ENCODE assay signal across 10 cellular contexts in genomic region chr20:58895099-58895795, GRCh38. TPM values are rescaled to one million over a fixed set of nuclear protein-coding genes. Genes with fewer than 3 reads are reported as not detected.
DNase-seq lines count a peak whose midpoint lies in the region; ATAC-seq and TF ChIP-seq lines count a peak whose summit lies in the region.
"Had no signal": no experiment of that assay in that cellular context is flagged by ENCODE, and none has a peak within 500 bp of the region (broad histone marks: within the 10 kb centered on the region; RNA-seq: fewer than 3 reads in every experiment).

No MANE protein-coding gene starts in this region.

- H3K9me3 Mint-ChIP-seq in activated CD4-positive, alpha-beta T cell treated with anti-CD3 and anti-CD28 coated beads, Interleukin-2, amount 10 ng/mL, durations not matched to agents 24 days and 14 days: no peaks in the 10 kb centered on the region
- no peaks in the 10 kb centered on the region for H3K9me3 Mint-ChIP-seq in activated B cell treated with CpG ODN at 0.5 μM for 24 hours
- H3K9me3 Mint-ChIP-seq in stimulated activated naive B cell treated with anti-CD40 and anti-IgM and Interleukin-4, amounts not matched to agents 10 μg/mL and 1 μg/mL and 100 μg/mL, for 72 hours: no peaks in the 10 kb centered on the region

- H3K36me3 Mint-ChIP-seq in activated CD4-positive, alpha-beta T cell treated with anti-CD3 and anti-CD28 coated beads, Interleukin-2, amount 10 ng/mL, durations not matched to agents 24 days and 14 days (ENCODE audit: low read depth): peaks cover 49% of the 10 kb centered on the region
- peaks cover 55% of the 10 kb centered on the region for H3K36me3 Mint-ChIP-seq in activated B cell treated with CpG ODN at 0.5 μM for 24 hours (ENCODE audit: low read depth)
- H3K36me3 Mint-ChIP-seq in stimulated activated naive B cell treated with anti-CD40 and anti-IgM and Interleukin-4, amounts not matched to agents 10 μg/mL and 1 μg/mL and 100 μg/mL, for 72 hours: peaks cover 29 to 52% of the 10 kb centered on the region in 2 donors

- ATAC-seq in activated B cell treated with CpG ODN at 0.5 μM for 24 hours (ENCODE audit: low read depth) (no peak), HG03280 (IDR thresholded peaks at IDR 0.05; ENCODE audit: unreplicated experiment) (no peak), HG02852 (IDR thresholded peaks at IDR 0.05; ENCODE audit: unreplicated experiment) (no peak)
- no peak for ATAC-seq in stimulated activated naive B cell treated with anti-CD40 and anti-IgM and Interleukin-4, amounts not matched to agents 10 μg/mL and 1 μg/mL and 100 μg/mL, for 72 hours (replicated peaks)

- H3K27me3 Mint-ChIP-seq in activated CD4-positive, alpha-beta T cell treated with anti-CD3 and anti-CD28 coated beads, Interleukin-2, amount 10 ng/mL, durations not matched to agents 24 days and 14 days: no peaks in the 10 kb centered on the region
- no peaks in the 10 kb centered on the region for H3K27me3 Mint-ChIP-seq in activated B cell treated with CpG ODN at 0.5 μM for 24 hours
- no peaks in the 10 kb centered on the region for H3K27me3 Mint-ChIP-seq in stimulated activated naive B cell treated with anti-CD40 and anti-IgM and Interleukin-4, amounts not matched to agents 10 μg/mL and 1 μg/mL and 100 μg/mL, for 72 hours

- peak overlapping the region; percentile 48 for H3K27ac Mint-ChIP-seq in activated CD4-positive, alpha-beta T cell treated with anti-CD3 and anti-CD28 coated beads, Interleukin-2, amount 10 ng/mL, durations not matched to agents 24 days and 14 days
- H3K27ac Mint-ChIP-seq in activated B cell treated with CpG ODN at 0.5 μM for 24 hours: peak overlapping the region; percentile 65
- H3K27ac Mint-ChIP-seq in stimulated activated naive B cell treated with anti-CD40 and anti-IgM and Interleukin-4, amounts not matched to agents 10 μg/mL and 1 μg/mL and 100 μg/mL, for 72 hours: peak overlapping the region; percentile 79

- peak overlapping the region; percentile 83 to 84 for H3K4me3 ChIP-seq in foreskin fibroblast (ENCODE audit: low read depth in 1 of 2, low read length in 2 of 2)
- H3K4me3 ChIP-seq: ovary had no signal

- DNase-seq in activated CD4-positive, alpha-beta T cell treated with anti-CD3 and anti-CD28 coated beads, Interleukin-2, amount 10 ng/mL, durations not matched to agents 24 days and 14 days: peak; percentile 64
- no peak for DNase-seq in activated CD4-positive, alpha-beta T cell treated with anti-CD3 and anti-CD28 coated beads, Interleukin-2, amount 50 U/mL, for 48 hours
- DNase-seq in activated B cell treated with CpG ODN at 0.5 μM for 24 hours: no peak
- no peak for DNase-seq in foreskin fibroblast
- DNase-seq in stimulated activated naive B cell treated with anti-CD40 and anti-IgM and Interleukin-4, amounts not matched to agents 10 μg/mL and 1 μg/mL and 100 μg/mL, for 72 hours: no peak
- no peak for DNase-seq in retina
- DNase-seq: dermis blood vessel endothelial cell, ovary had no signal

- no peak for TF ChIP-seq CTCF in activated B cell treated with CpG ODN at 0.5 μM for 24 hours (IDR thresholded peaks at IDR 0.05)
- TF ChIP-seq CTCF in foreskin fibroblast (IDR thresholded peaks at IDR 0.05; ENCODE audit: low read depth, low read length): no peak

- peak overlapping the region; percentile 86 for H3K4me3 Mint-ChIP-seq in activated CD4-positive, alpha-beta T cell treated with anti-CD3 and anti-CD28 coated beads, Interleukin-2, amount 10 ng/mL, durations not matched to agents 24 days and 14 days
- peak overlapping the region; percentile 32 for H3K4me3 Mint-ChIP-seq in activated B cell treated with CpG ODN at 0.5 μM for 24 hours
- peak overlapping the region; percentile 43 to 64 for H3K4me3 Mint-ChIP-seq in stimulated activated naive B cell treated with anti-CD40 and anti-IgM and Interleukin-4, amounts not matched to agents 10 μg/mL and 1 μg/mL and 100 μg/mL, for 72 hours

- intact Hi-C loops in activated CD4-positive, alpha-beta T cell treated with anti-CD3 and anti-CD28 coated beads, Interleukin-2, amount 10 ng/mL, durations not matched to agents 24 days and 14 days (cut with micrococcal nuclease): no loop called here
- intact Hi-C loops in activated B cell treated with CpG ODN at 0.5 μM for 24 hours (cut with micrococcal nuclease): no loop called here

- H3K4me1 Mint-ChIP-seq in activated CD4-positive, alpha-beta T cell treated with anti-CD3 and anti-CD28 coated beads, Interleukin-2, amount 10 ng/mL, durations not matched to agents 24 days and 14 days: peaks cover 53% of the 10 kb centered on the region
- peaks cover 64% of the 10 kb centered on the region for H3K4me1 Mint-ChIP-seq in activated B cell treated with CpG ODN at 0.5 μM for 24 hours
- peaks cover 34 to 66% of the 10 kb centered on the region in 2 donors for H3K4me1 Mint-ChIP-seq in stimulated activated naive B cell treated with anti-CD40 and anti-IgM and Interleukin-4, amounts not matched to agents 10 μg/mL and 1 μg/mL and 100 μg/mL, for 72 hours

- POLR2A ChIA-PET in activated B cell treated with CpG ODN at 0.5 μM for 24 hours (lab: Charles Lee): interaction anchor here (0.6 to 1.0 kb wide), 2 partner anchors 12 to 110 kb away, joined by 3 to 5 read pairs; no protein-coding TSS in a partner anchor

- CTCF ChIA-PET in activated B cell treated with CpG ODN at 0.5 μM for 24 hours (lab: Charles Lee): no interaction called here

RNA-seq across cellular contexts. Expression of gene GNAS, which starts 42.7 kb away (rescaled TPM):
- total RNA-seq in activated CD4-positive, alpha-beta T cell treated with anti-CD3 and anti-CD28 coated beads, Interleukin-2, amount 10 ng/mL, durations not matched to agents 24 days and 14 days: 500 and 523 TPM in 2 replicates
- total RNA-seq in activated B cell treated with CpG ODN at 0.5 μM for 24 hours: 784 and 849 TPM in 2 replicates

RNA-seq across cellular contexts. Expression of gene GNAS-AS1, which starts 44.5 kb away (rescaled TPM):
- total RNA-seq in activated CD4-positive, alpha-beta T cell treated with anti-CD3 and anti-CD28 coated beads, Interleukin-2, amount 10 ng/mL, durations not matched to agents 24 days and 14 days: 0.64 and 1.6 TPM in 2 replicates
- total RNA-seq in activated B cell treated with CpG ODN at 0.5 μM for 24 hours: 1.4 and 1.5 TPM in 2 replicates
- total RNA-seq: dermis blood vessel endothelial cell had no signal

Comparison
In these comparisons a context has a peak if more than half of its experiments do, and no peak if none do; other contexts are left out.
1. H3K4me3 Mint-ChIP-seq: peak in every context shown above with its lines; median percentile 86 in activated CD4-positive, alpha-beta T cell treated with anti-CD3 and anti-CD28 coated beads, Interleukin-2, amount 10 ng/mL, durations not matched to agents 24 days and 14 days; 54 in stimulated activated naive B cell treated with anti-CD40 and anti-IgM and Interleukin-4, amounts not matched to agents 10 μg/mL and 1 μg/mL and 100 μg/mL, for 72 hours; 32 in activated B cell treated with CpG ODN at 0.5 μM for 24 hours.